9 cellular contexts compared by ENCODE assay signal in the genomic region with DNA sequence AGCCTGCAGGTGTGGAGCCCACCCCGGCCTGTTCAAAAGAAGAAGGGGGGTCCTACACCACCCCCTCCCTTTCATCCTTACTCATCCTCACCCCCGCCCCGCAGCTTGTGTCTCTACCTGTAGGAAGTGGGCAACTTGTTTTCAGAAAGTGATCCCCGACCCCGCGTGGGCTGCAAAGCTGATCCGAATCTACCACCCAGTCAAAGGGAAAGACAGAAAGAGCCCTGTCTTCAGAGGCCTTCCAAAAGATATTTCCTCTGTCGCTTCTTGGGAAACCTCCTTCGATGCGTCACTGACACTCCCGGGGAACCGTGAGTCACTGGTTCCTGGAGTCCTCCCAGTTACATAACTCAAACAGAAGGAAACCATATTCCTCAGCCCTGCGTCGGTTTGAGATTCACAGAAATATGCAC. TPM values are rescaled to one million over a fixed set of nuclear protein-coding genes. Genes with fewer than 3 reads are reported as not detected.
DNase-seq lines count a peak whose midpoint lies in the region; ATAC-seq, FAIRE-seq and TF ChIP-seq lines count a peak whose summit lies in the region.
"Not testable (repeated sequence)": the region's sequence is repeated elsewhere in the genome, so short reads cannot be mapped to it uniquely, and the experiment has no call there.
"Had no signal": no experiment of that assay in that cellular context is flagged by ENCODE, and none has a peak within 500 bp of the region (broad histone marks: within the 10 kb centered on the region; RNA-seq: fewer than 3 reads in every experiment).

No MANE protein-coding gene starts in this region.

- H2AFZ ChIP-seq in osteoblast (ENCODE audit: low read length), result not testable (repeated sequence)

- TF ChIP-seq EP300 in A549 (IDR thresholded peaks at IDR 0.05), result not testable (repeated sequence)

- H3K4me1 ChIP-seq in A549, result peaks cover 31% of the 10 kb centered on the region
- not testable (repeated sequence) for H3K4me1 ChIP-seq in RWPE2 (ENCODE audit: insufficient read depth, poor library complexity, severe bottlenecking); osteoblast (ENCODE audit: insufficient read depth, low read length)

- H3K27ac ChIP-seq in A549, result peak overlapping the region; percentile 70 to 84
- not testable (repeated sequence) for H3K27ac ChIP-seq in RWPE2 (ENCODE audit: poor library complexity, severe bottlenecking); osteoblast (ENCODE audit: low read depth, low read length)

- FAIRE-seq in A549 (lab: Jason Lieb, UNC), result peak; percentile 97

- POLR2A ChIA-PET in A549 (lab: Yijun Ruan, JAX), result not testable (repeated sequence)

- not testable (repeated sequence) for H3K4me3 ChIP-seq in A549; RWPE2 (ENCODE audit: severe bottlenecking); cardiac fibroblast (replicated peaks in 1 of 2; ENCODE audit: low read depth in 2 of 2, low read length in 2 of 2)
- H3K4me3 ChIP-seq in osteoblast (ENCODE audit: insufficient read depth, low read length), result peak overlapping the region; percentile 58

- DNase-seq in A549 (ENCODE audit: low read depth in 1 of 2, low spot score in 1 of 2), result peak in 1 of 2 experiments; percentile 84
- peak; percentile 19 for DNase-seq in HK-2 (ENCODE audit: unreplicated experiment)
- DNase-seq in RWPE2 (ENCODE audit: low spot score); osteoblast (ENCODE audit: insufficient read length, low spot score, missing footprints): not testable (repeated sequence)
- DNase-seq in activated T-cell treated with anti-CD3 and anti-CD28 coated beads, Interleukin-2, amount 50 U/mL, for 1 hour, result peak; percentile 31
- peak; percentile 75 to 84 for DNase-seq in cardiac fibroblast (ENCODE audit: low read depth in 2 of 2)
- peak; percentile 55 for DNase-seq in left cardiac atrium
- peak in 2 of 3 experiments; percentile 9 to 23 for DNase-seq in stimulated activated CD4-positive, alpha-beta T cell treated with anti-CD3 and anti-CD28 coated beads, TNF-alpha, amount 100 ng/mL, for 4 hours (ENCODE audit: low read depth in 3 of 3)

- H3K27me3 ChIP-seq in RWPE2 (ENCODE audit: insufficient read depth, poor library complexity, severe bottlenecking); osteoblast (ENCODE audit: insufficient read depth, low read length): not testable (repeated sequence)

- H4K20me1 ChIP-seq in osteoblast (ENCODE audit: insufficient read depth, low read length), result not testable (repeated sequence)

- not testable (repeated sequence) for TF ChIP-seq POLR2A in A549 (IDR thresholded peaks at IDR 0.05; ENCODE audit: low read length)

- WGBS in A549 (ENCODE audit: missing lambda C conversion rate), result 0% methylated on average over 6 of the region's 14 CpGs

- H3K79me2 ChIP-seq in osteoblast (ENCODE audit: insufficient read depth, low read length), result not testable (repeated sequence)

- not testable (repeated sequence) for H3K36me3 ChIP-seq in RWPE2 (ENCODE audit: low read depth); osteoblast (ENCODE audit: insufficient read depth, low read length)

- not testable (repeated sequence) for TF ChIP-seq CTCF in A549 (IDR thresholded peaks at IDR 0.05); RWPE2 (IDR thresholded peaks at IDR 0.05; ENCODE audit: poor library complexity, severe bottlenecking); cardiac fibroblast (IDR thresholded peaks at IDR 0.05; ENCODE audit: low read depth, low read length); osteoblast (IDR thresholded peaks at IDR 0.05; ENCODE audit: extremely low read depth, low read depth, low read length)

- H3K9me3 ChIP-seq in A549; RWPE2 (ENCODE audit: severe bottlenecking); osteoblast (ENCODE audit: low read depth, low read length): not testable (repeated sequence)

- not testable (repeated sequence) for TF ChIP-seq RAD21 in A549 (conservative IDR thresholded peaks at IDR 0.05 in 1 of 2, IDR thresholded peaks at IDR 0.05 in 1 of 2)

- peak; percentile 90 for ATAC-seq in A549
- ATAC-seq in RWPE2 (ENCODE audit: low read depth), result peak; percentile 86
- ATAC-seq in left cardiac atrium, result peak; percentile 87 to 92

- H3K4me2 ChIP-seq in A549, result peak overlapping the region; percentile 73
- peak overlapping the region; percentile 74 for H3K4me2 ChIP-seq in osteoblast (ENCODE audit: insufficient read depth, low read length)

- intact Hi-C loops in left cardiac atrium (cut with DNase I), result not testable (repeated sequence)

- CTCF ChIA-PET in A549 (lab: Yijun Ruan, JAX), result not testable (repeated sequence)

TF ChIP-seq in A549, 52 proteins besides CTCF, POLR2A, EP300 and RAD21:
- TF ChIP-seq CEBPB (IDR thresholded peaks at IDR 0.05) (peak in 1 of 2 experiments; percentile 59; a peak in 2 of 4 replicates), FOSL2 (CRISPR knock-in tag; IDR thresholded peaks at IDR 0.05) (peak; percentile 74)
- not testable (repeated sequence) for TF ChIP-seq FOSL2 (IDR thresholded peaks at IDR 0.05)
- TF ChIP-seq, protein P1, sequence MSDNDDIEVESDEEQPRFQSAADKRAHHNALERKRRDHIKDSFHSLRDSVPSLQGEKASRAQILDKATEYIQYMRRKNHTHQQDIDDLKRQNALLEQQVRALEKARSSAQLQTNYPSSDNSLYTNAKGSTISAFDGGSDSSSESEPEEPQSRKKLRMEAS (IDR thresholded peaks at IDR 0.05), result peak; percentile 30; the same call in 1 of the 2 replicates

RNA-seq across cellular contexts. Expression of a gene that starts 24.3 kb away (rescaled TPM):
- polyA plus RNA-seq in A549 (2011; rRNA removed), result not detected in 2 replicates
- not detected in 2 replicates for polyA plus RNA-seq in A549 (2012; cell fraction: cytosol; rRNA removed)
- not detected in 2 replicates for polyA plus RNA-seq in A549 (2012; cell fraction: nucleus; rRNA removed)
- not detected in 3 replicates for polyA plus RNA-seq in A549 (2017; fragmentation: RNase III; extraction: RNeasy Plus Mini Kit Qiagen cat#74134 plus additional on column Dnase treatment)
- not detected in 2 replicates for polyA minus RNA-seq in A549 (2011; rRNA and poly(A)+ RNA removed)
- not detected for total RNA-seq in left cardiac atrium
- not detected in 2 replicates for total RNA-seq in osteoblast
- total RNA-seq: neural crest cell had no signal

RNA-seq across cellular contexts. Expression of a gene that starts 43.3 kb away (rescaled TPM):
- polyA plus RNA-seq in A549 (2011; rRNA removed) (0.19 and 0.34 TPM in 2 replicates), A549 (2017; fragmentation: RNase III; extraction: RNeasy Plus Mini Kit Qiagen cat#74134 plus additional on column Dnase treatment) (0.08 to 0.13 TPM (median 0.12 TPM) in 3 replicates)
- polyA plus RNA-seq in A549 (2012; cell fraction: cytosol; rRNA removed), result 0.01 and 0.03 TPM in 2 replicates
- polyA plus RNA-seq in A549 (2012; cell fraction: nucleus; rRNA removed), result 0.05 and 0.06 TPM in 2 replicates
- 0.04 TPM in 1 of 2 replicates, not detected in the other for polyA minus RNA-seq in A549 (2011; rRNA and poly(A)+ RNA removed)
- total RNA-seq in left cardiac atrium (under 1 TPM; 0.10 to 0.12 TPM), osteoblast (0.36 and 0.59 TPM in 2 replicates)
